1 cellular context compared by ENCODE assay signal in genomic region chr7:29202651-29203069, GRCh38.
TF ChIP-seq lines count a peak whose summit lies in the region.

No MANE protein-coding gene starts in this region.

TF ChIP-seq in HepG2, 621 proteins besides CTCF, POLR2A, EP300 and RAD21:
- TF ChIP-seq ZSCAN12 (CRISPR knock-in tag; IDR thresholded peaks at IDR 0.05) (no peak), ZFAT (CRISPR knock-in tag; conservative IDR thresholded peaks at IDR 0.05) (no peak), ADNP (CRISPR knock-in tag; IDR thresholded peaks at IDR 0.05) (no peak), ZNF589 (CRISPR knock-in tag; conservative IDR thresholded peaks at IDR 0.05) (no peak), ZNF605 (CRISPR knock-in tag; IDR thresholded peaks at IDR 0.05) (no peak), ZNF124 (CRISPR knock-in tag; IDR thresholded peaks at IDR 0.05) (no peak), PLRG1 (conservative IDR thresholded peaks at IDR 0.05) (no peak), TEAD2 (CRISPR knock-in tag; IDR thresholded peaks at IDR 0.05) (no peak), BCL3 (CRISPR knock-in tag; IDR thresholded peaks at IDR 0.05) (no peak), ZNF768 (CRISPR knock-in tag; IDR thresholded peaks at IDR 0.05) (no peak), ZNF337 (CRISPR knock-in tag; IDR thresholded peaks at IDR 0.05; ENCODE audit: borderline replicate concordance, low read depth) (no peak), ZNF775 (CRISPR knock-in tag; IDR thresholded peaks at IDR 0.05; ENCODE audit: borderline replicate concordance) (no peak), ZEB1 (IDR thresholded peaks at IDR 0.05; ENCODE audit: insufficient replicate concordance, low read depth) (no peak), ARNT2 (CRISPR knock-in tag; IDR thresholded peaks at IDR 0.05; ENCODE audit: low read depth) (no peak), SETDB1 (CRISPR knock-in tag; IDR thresholded peaks at IDR 0.05; ENCODE audit: borderline replicate concordance) (no peak), ZKSCAN8 (CRISPR knock-in tag; IDR thresholded peaks at IDR 0.05; ENCODE audit: borderline replicate concordance) (no peak), TARDBP (CRISPR knock-in tag; IDR thresholded peaks at IDR 0.05) (no peak)
